In genomic region chrX:47218280-47218919, GRCh38 we compare ENCODE assay signal across 8 cellular contexts. TPM values are rescaled to one million over a fixed set of nuclear protein-coding genes. Genes with fewer than 3 reads are reported as not detected.
A peak's percentile ranks its signal among the peaks of the same experiment; 100 is the strongest.
DNase-seq lines count a peak whose midpoint lies in the region; ATAC-seq and TF ChIP-seq lines count a peak whose summit lies in the region.

CDK16 (plus strand) TSS chrX:47218681; CDS start chrX:47223558, 4,877 bp downstream.

- TF ChIP-seq CTCF in colonic mucosa (IDR thresholded peaks at IDR 0.05) = no peak

- peak within 1 kb of the TSS; percentile 89 for H3K27ac ChIP-seq in colonic mucosa

- H3K27me3 Mint-ChIP-seq in activated CD4-positive, alpha-beta T cell treated with anti-CD3 and anti-CD28 coated beads, Interleukin-2, amount 10 ng/mL, durations not matched to agents 24 days and 14 days = no peaks in the 10 kb centered on the region

- peak within 1 kb of the TSS; percentile 76 to 97 for H3K9ac ChIP-seq in colonic mucosa (ENCODE audit: low read depth in 2 of 2, low read length in 2 of 2)

- TF ChIP-seq POLR2A in GM19193 (IDR thresholded peaks at IDR 0.05; ENCODE audit: extremely low read depth, insufficient read depth, insufficient read length) = peak; percentile 85

- peak; percentile 48 for ATAC-seq in HG03432 (IDR thresholded peaks at IDR 0.05; ENCODE audit: unreplicated experiment)
- peak; percentile 72 for ATAC-seq in left lobe of liver

- H3K4me3 ChIP-seq in colonic mucosa = peak within 1 kb of the TSS; percentile 93

- peak within 1 kb of the TSS; percentile 99 for H3K27ac Mint-ChIP-seq in activated CD4-positive, alpha-beta T cell treated with anti-CD3 and anti-CD28 coated beads, Interleukin-2, amount 10 ng/mL, durations not matched to agents 24 days and 14 days

- peaks cover 50% of the 10 kb centered on the region for H3K36me3 Mint-ChIP-seq in activated CD4-positive, alpha-beta T cell treated with anti-CD3 and anti-CD28 coated beads, Interleukin-2, amount 10 ng/mL, durations not matched to agents 24 days and 14 days (ENCODE audit: low read depth)

- DNase-seq in Ammon's horn (ENCODE audit: low spot score) (peak; percentile 65), NCI-H510A (lab: John Stamatoyannopoulos, UW) (peak; percentile 26), colonic mucosa (peak; percentile 85), left lobe of liver (ENCODE audit: low spot score) (peak; percentile 78)
- DNase-seq in activated CD4-positive, alpha-beta T cell treated with anti-CD3 and anti-CD28 coated beads, Interleukin-2, amount 10 ng/mL, durations not matched to agents 24 days and 14 days = peak; percentile 93
- peak; percentile 56 for DNase-seq in stimulated activated CD4-positive, alpha-beta T cell treated with anti-CD3 and anti-CD28 coated beads, Interleukin-2, amount 100 ng/mL, for 4 hours (ENCODE audit: low read depth)

- H3K4me1 Mint-ChIP-seq in activated CD4-positive, alpha-beta T cell treated with anti-CD3 and anti-CD28 coated beads, Interleukin-2, amount 10 ng/mL, durations not matched to agents 24 days and 14 days = peaks cover 37% of the 10 kb centered on the region

- peak within 1 kb of the TSS; percentile 92 for H3K4me3 Mint-ChIP-seq in activated CD4-positive, alpha-beta T cell treated with anti-CD3 and anti-CD28 coated beads, Interleukin-2, amount 10 ng/mL, durations not matched to agents 24 days and 14 days

- intact Hi-C loops in activated CD4-positive, alpha-beta T cell treated with anti-CD3 and anti-CD28 coated beads, Interleukin-2, amount 10 ng/mL, durations not matched to agents 24 days and 14 days (cut with micrococcal nuclease) = loop anchor here (1.0 to 5.0 kb wide), 5 partner anchors 15 to 1699 kb away; partner anchors contain the start of genes ELK1, PIM2, RBM10 and USP11
- intact Hi-C loops in colonic mucosa (cut with DNase I) = no loop called here

- H3K9me3 Mint-ChIP-seq in activated CD4-positive, alpha-beta T cell treated with anti-CD3 and anti-CD28 coated beads, Interleukin-2, amount 10 ng/mL, durations not matched to agents 24 days and 14 days = no peaks in the 10 kb centered on the region

- peaks cover 12% of the 10 kb centered on the region for H3K36me3 ChIP-seq in colonic mucosa

- H3K9me3 ChIP-seq in colonic mucosa = no peaks in the 10 kb centered on the region

- no peaks in the 10 kb centered on the region for H3K4me1 ChIP-seq in colonic mucosa

- no peaks in the 10 kb centered on the region for H3K27me3 ChIP-seq in colonic mucosa

RNA-seq across cellular contexts. Expression of gene CDK16, which starts in this region (rescaled TPM):
- 66.3 and 70.2 TPM in 2 replicates for total RNA-seq in activated CD4-positive, alpha-beta T cell treated with anti-CD3 and anti-CD28 coated beads, Interleukin-2, amount 10 ng/mL, durations not matched to agents 24 days and 14 days
- total RNA-seq in colonic mucosa = 100 to 1,000 TPM in 1 of 2 donors, 10 to 100 TPM in 1; 95.0 to 147 TPM
- 21.7 TPM for total RNA-seq in left lobe of liver

Comparison
In these comparisons a context has a peak if more than half of its experiments do, and no peak if none do; other contexts are left out.
1. Peak in every context shown above with its lines: DNase-seq, ATAC-seq, H3K4me3 ChIP-seq and H3K27ac ChIP-seq.
2. DNase-seq: peak in every context shown above with its lines; median percentile 93 in activated CD4-positive, alpha-beta T cell treated with anti-CD3 and anti-CD28 coated beads, Interleukin-2, amount 10 ng/mL, durations not matched to agents 24 days and 14 days; 85 in colonic mucosa; 78 in left lobe of liver; 65 in Ammon's horn; 56 in stimulated activated CD4-positive, alpha-beta T cell treated with anti-CD3 and anti-CD28 coated beads, Interleukin-2, amount 100 ng/mL, for 4 hours; 26 in NCI-H510A.